Comparison of ENCODE assay signal across 13 cellular contexts in the genomic region with DNA sequence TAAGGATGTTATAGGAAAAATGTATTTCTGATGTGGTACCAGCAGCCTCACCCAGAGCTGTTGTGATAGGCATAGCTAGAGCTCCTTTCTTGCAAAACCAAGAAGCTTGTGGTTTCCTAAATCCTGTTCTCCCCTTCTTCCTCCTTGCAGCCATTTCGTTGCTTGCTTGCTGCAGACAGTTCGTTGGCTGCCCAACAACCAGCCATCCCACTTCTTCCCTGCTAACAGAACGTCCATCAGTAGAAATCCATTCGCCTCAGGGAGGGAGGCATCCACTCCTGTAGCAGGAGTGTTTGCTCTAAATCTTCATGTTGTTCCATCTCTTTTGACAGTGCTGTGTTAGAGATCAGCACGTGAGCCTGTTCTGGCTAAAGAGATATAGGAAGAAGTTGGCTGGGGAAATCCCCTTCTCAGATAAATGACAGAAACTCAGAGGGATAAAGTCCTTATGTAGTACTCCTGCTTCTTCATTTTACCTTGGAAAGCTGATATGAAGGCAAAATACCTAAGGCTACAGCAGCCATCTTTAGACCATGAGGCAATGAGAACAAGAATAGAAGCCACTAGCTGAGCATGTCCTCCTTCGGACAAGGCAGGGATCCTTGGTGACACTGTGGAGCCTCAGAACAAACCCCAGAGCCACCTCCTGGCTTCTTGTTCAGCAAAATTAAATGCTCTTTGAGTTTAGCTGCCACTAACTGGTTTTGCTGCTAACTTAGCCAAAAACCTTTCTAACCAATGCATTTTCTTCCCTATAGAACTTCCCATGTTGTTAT.
DNase-seq lines count a peak whose midpoint lies in the region; TF ChIP-seq lines count a peak whose summit lies in the region.
"Had no signal": no experiment of that assay in that cellular context is flagged by ENCODE, and none has a peak within 500 bp of the region (broad histone marks: within the 10 kb centered on the region; RNA-seq: fewer than 3 reads in every experiment).

No MANE protein-coding gene starts in this region.

- peak overlapping the region; percentile 69 for H3K4me3 Mint-ChIP-seq in T-helper 2 cell treated with Interferon-gamma antibody and Interleukin-4, amounts not matched to agents 5 μg/mL and 100 μg/mL, for 36 hours
- H3K4me3 Mint-ChIP-seq in Calu3 (ENCODE audit: low read depth, unreplicated experiment) = no peak overlapping the region
- no peak overlapping the region for H3K4me3 Mint-ChIP-seq in CD8-positive, alpha-beta memory T cell
- H3K4me3 Mint-ChIP-seq: activated T-cell treated with anti-CD3 and anti-CD28 coated beads, Interleukin-2, amount 50 U/mL, for 24 hours had no signal

- DNase-seq in T-helper 2 cell treated with Interferon-gamma antibody and Interleukin-4, amounts not matched to agents 5 μg/mL and 100 μg/mL, for 36 hours (ENCODE audit: low spot score) = no peak
- DNase-seq in T-helper 2 cell = no peak
- DNase-seq in NOMO-1 treated with dmso at 0.1 percent for 144 hours (lab: John Stamatoyannopoulos, UW; ENCODE audit: unreplicated experiment) = peak; percentile 42
- peak; percentile 22 for DNase-seq in hepatocyte (ENCODE audit: low spot score)
- DNase-seq in spleen = no peak
- no peak for DNase-seq in Karpas-422
- no peak for DNase-seq in Calu3
- no peak for DNase-seq in CD8-positive, alpha-beta memory T cell
- DNase-seq: activated T-cell treated with anti-CD3 and anti-CD28 coated beads, Interleukin-2, amount 50 U/mL, for 24 hours; NCI-H1417 treated with DMSO at 0.1 percent for 48 hours; stimulated activated CD4-positive, alpha-beta T cell treated with anti-CD3 and anti-CD28 coated beads, Interleukin-15, amount 100 ng/mL, for 24 hours had no signal

- H4K20me1 ChIP-seq in hepatocyte (ENCODE audit: insufficient read depth, poor library complexity, severe bottlenecking) (no peaks in the 10 kb centered on the region), Karpas-422 (ENCODE audit: insufficient read depth, low read depth, low read length) (no peaks in the 10 kb centered on the region)

- POLR2A ChIA-PET in CD8-positive, alpha-beta memory T cell (lab: Charles Lee) = no interaction called here

- TF ChIP-seq CTCF in hepatocyte (IDR thresholded peaks at IDR 0.05; ENCODE audit: poor library complexity) (no peak), spleen (IDR thresholded peaks at IDR 0.05 in 8 of 11, conservative IDR thresholded peaks at IDR 0.05 in 3 of 11) (no peak), Calu3 (IDR thresholded peaks at IDR 0.05; ENCODE audit: unreplicated experiment) (no peak)

- H3K27me3 ChIP-seq in hepatocyte (no peaks in the 10 kb centered on the region), spleen (replicated peaks in 1 of 7) (no peaks in the 10 kb centered on the region), Karpas-422 (ENCODE audit: low read length) (no peaks in the 10 kb centered on the region)
- H3K27me3 ChIP-seq in CD8-positive, alpha-beta memory T cell (ENCODE audit: insufficient read depth, low read length, poor library complexity, severe bottlenecking) = no peaks in the 10 kb centered on the region
- H3K27me3 ChIP-seq: breast epithelium had no signal

- H3K4me2 ChIP-seq in hepatocyte = no peak overlapping the region
- H3K4me2 ChIP-seq in Karpas-422 (ENCODE audit: low read depth, low read length, poor library complexity, severe bottlenecking) = no peak overlapping the region
- H3K4me2 ChIP-seq: A549 had no signal

- no peak overlapping the region for H3K4me3 ChIP-seq in hepatocyte
- H3K4me3 ChIP-seq in spleen = peak overlapping the region in 3 of 8 donors; percentile 16 to 46 (median 19)
- no peak overlapping the region for H3K4me3 ChIP-seq in Karpas-422 (ENCODE audit: low read length)
- no peak overlapping the region for H3K4me3 ChIP-seq in CD8-positive, alpha-beta memory T cell (ENCODE audit: low read length)
- H3K4me3 ChIP-seq: A549, breast epithelium had no signal

- H3K27me3 Mint-ChIP-seq in T-helper 2 cell treated with Interferon-gamma antibody and Interleukin-4, amounts not matched to agents 5 μg/mL and 100 μg/mL, for 36 hours (ENCODE audit: low read depth) = peaks cover 2% of the 10 kb centered on the region
- no peaks in the 10 kb centered on the region for H3K27me3 Mint-ChIP-seq in Calu3 (ENCODE audit: unreplicated experiment)
- peaks cover 4 to 19% of the 10 kb centered on the region in 2 donors for H3K27me3 Mint-ChIP-seq in CD8-positive, alpha-beta memory T cell

- peaks cover 15% of the 10 kb centered on the region for H3K4me1 Mint-ChIP-seq in T-helper 2 cell treated with Interferon-gamma antibody and Interleukin-4, amounts not matched to agents 5 μg/mL and 100 μg/mL, for 36 hours (ENCODE audit: low read depth)
- H3K4me1 Mint-ChIP-seq in Calu3 (ENCODE audit: low read depth, unreplicated experiment) = no peaks in the 10 kb centered on the region
- H3K4me1 Mint-ChIP-seq in CD8-positive, alpha-beta memory T cell = peaks cover 2 to 4% (median 3%) of the 10 kb centered on the region in 3 donors

- peak overlapping the region; percentile 52 for H3K27ac ChIP-seq in hepatocyte
- H3K27ac ChIP-seq in spleen = peak overlapping the region in 7 of 8 donors; percentile 35 to 87 (median 69)
- no peak overlapping the region for H3K27ac ChIP-seq in Karpas-422 (ENCODE audit: low read length)
- H3K27ac ChIP-seq in CD8-positive, alpha-beta memory T cell (ENCODE audit: low read depth, low read length) = no peak overlapping the region
- H3K27ac ChIP-seq: A549, breast epithelium had no signal

- H3K9me3 ChIP-seq in hepatocyte (ENCODE audit: low read depth) (no peaks in the 10 kb centered on the region), spleen (no peaks in the 10 kb centered on the region), Karpas-422 (ENCODE audit: low read length) (no peaks in the 10 kb centered on the region)
- no peaks in the 10 kb centered on the region for H3K9me3 ChIP-seq in CD8-positive, alpha-beta memory T cell (ENCODE audit: low read length)
- H3K9me3 ChIP-seq: A549, breast epithelium had no signal

- no peaks in the 10 kb centered on the region for H3K36me3 Mint-ChIP-seq in T-helper 2 cell treated with Interferon-gamma antibody and Interleukin-4, amounts not matched to agents 5 μg/mL and 100 μg/mL, for 36 hours (ENCODE audit: low read depth)
- no peaks in the 10 kb centered on the region for H3K36me3 Mint-ChIP-seq in Calu3 (ENCODE audit: insufficient read depth, unreplicated experiment)
- no peaks in the 10 kb centered on the region for H3K36me3 Mint-ChIP-seq in CD8-positive, alpha-beta memory T cell

- H3K36me3 ChIP-seq in hepatocyte (replicated peaks; ENCODE audit: insufficient read depth, low read depth) = no peaks in the 10 kb centered on the region
- no peaks in the 10 kb centered on the region for H3K36me3 ChIP-seq in spleen
- no peaks in the 10 kb centered on the region for H3K36me3 ChIP-seq in Karpas-422 (ENCODE audit: insufficient read depth, low read length)
- no peaks in the 10 kb centered on the region for H3K36me3 ChIP-seq in CD8-positive, alpha-beta memory T cell (ENCODE audit: insufficient read depth, low read length)
- H3K36me3 ChIP-seq: breast epithelium had no signal

- WGBS in hepatocyte (ENCODE audit: low lambda C conversion rate, missing lambda C conversion rate) = 64% methylated on average over 6 of the region's 6 CpGs
- 21 to 32% (median 22%) methylated on average over 6 of the region's 6 CpGs for WGBS in spleen, 5 donors

- H3K4me1 ChIP-seq in hepatocyte (ENCODE audit: insufficient read depth) (no peaks in the 10 kb centered on the region), spleen (peaks cover 0 to 72% (median 35%) of the 10 kb centered on the region in 6 donors), Karpas-422 (ENCODE audit: low read length) (peaks cover 3% of the 10 kb centered on the region)
- H3K4me1 ChIP-seq in CD8-positive, alpha-beta memory T cell (ENCODE audit: insufficient read depth, low read length) = peaks cover 12% of the 10 kb centered on the region
- H3K4me1 ChIP-seq: A549, breast epithelium had no signal

- no peak for TF ChIP-seq POLR2A in spleen (IDR thresholded peaks at IDR 0.05)

- BruUV-seq in Calu3 (replicated peaks; lab: Mats Ljungman, UMichigan) = no TSS peak

- no peaks in the 10 kb centered on the region for H3K79me2 ChIP-seq in hepatocyte
- H3K79me2 ChIP-seq in Karpas-422 (ENCODE audit: low read length) = no peaks in the 10 kb centered on the region

- H3K9me2 ChIP-seq in hepatocyte (replicated peaks; ENCODE audit: insufficient read depth) (no peaks in the 10 kb centered on the region), Karpas-422 (replicated peaks; ENCODE audit: insufficient read depth, low read length) (no peaks in the 10 kb centered on the region)

- intact Hi-C loops in spleen (cut with DNase I; ENCODE audit: low total_unique reads) = no loop called here
- intact Hi-C loops in Calu3 (cut with micrococcal nuclease; ENCODE audit: unreplicated experiment) = no loop called here

- no peak overlapping the region for H3K9ac ChIP-seq in Karpas-422 (ENCODE audit: low read length)

- CTCF ChIA-PET in Calu3 (lab: Charles Lee) = no interaction called here
- CTCF ChIA-PET in CD8-positive, alpha-beta memory T cell (lab: Charles Lee) = interaction anchor here (1.2 kb wide), 1 partner anchor 13 kb away, joined by 3 read pairs; no protein-coding TSS in a partner anchor

- no peak overlapping the region for H3K27ac Mint-ChIP-seq in T-helper 2 cell treated with Interferon-gamma antibody and Interleukin-4, amounts not matched to agents 5 μg/mL and 100 μg/mL, for 36 hours
- no peak overlapping the region for H3K27ac Mint-ChIP-seq in Calu3 (ENCODE audit: unreplicated experiment)
- H3K27ac Mint-ChIP-seq in CD8-positive, alpha-beta memory T cell = peak overlapping the region in 1 of 8 donors; percentile 44
- H3K27ac Mint-ChIP-seq: activated T-cell treated with anti-CD3 and anti-CD28 coated beads, Interleukin-2, amount 50 U/mL, for 24 hours had no signal

- no peak overlapping the region for H2AFZ ChIP-seq in hepatocyte
- H2AFZ ChIP-seq in Karpas-422 (ENCODE audit: low read length) = no peak overlapping the region; the same call in 1 of the 2 replicates

- H3K9me3 Mint-ChIP-seq in T-helper 2 cell treated with Interferon-gamma antibody and Interleukin-4, amounts not matched to agents 5 μg/mL and 100 μg/mL, for 36 hours = no peaks in the 10 kb centered on the region
- no peaks in the 10 kb centered on the region for H3K9me3 Mint-ChIP-seq in Calu3 (ENCODE audit: low read depth, unreplicated experiment)
- no peaks in the 10 kb centered on the region for H3K9me3 Mint-ChIP-seq in CD8-positive, alpha-beta memory T cell
- H3K9me3 Mint-ChIP-seq: activated T-cell treated with anti-CD3 and anti-CD28 coated beads, Interleukin-2, amount 50 U/mL, for 24 hours had no signal

Comparison
In these comparisons a context has a peak if more than half of its experiments do, and no peak if none do; other contexts are left out.
1. DNase-seq: peak in NOMO-1 treated with dmso at 0.1 percent for 144 hours (single experiment) and hepatocyte (single experiment); none in T-helper 2 cell treated with Interferon-gamma antibody and Interleukin-4, amounts not matched to agents 5 μg/mL and 100 μg/mL, for 36 hours (single experiment), T-helper 2 cell (0 of 5), spleen (single experiment), Karpas-422 (single experiment), Calu3 (single experiment) and CD8-positive, alpha-beta memory T cell (0 of 5).
2. H3K27ac ChIP-seq: peak in hepatocyte (single experiment) and spleen (7 of 8); none in Karpas-422 (single experiment) and CD8-positive, alpha-beta memory T cell (single experiment).